1 cellular context compared by ENCODE assay signal in the genomic region with DNA sequence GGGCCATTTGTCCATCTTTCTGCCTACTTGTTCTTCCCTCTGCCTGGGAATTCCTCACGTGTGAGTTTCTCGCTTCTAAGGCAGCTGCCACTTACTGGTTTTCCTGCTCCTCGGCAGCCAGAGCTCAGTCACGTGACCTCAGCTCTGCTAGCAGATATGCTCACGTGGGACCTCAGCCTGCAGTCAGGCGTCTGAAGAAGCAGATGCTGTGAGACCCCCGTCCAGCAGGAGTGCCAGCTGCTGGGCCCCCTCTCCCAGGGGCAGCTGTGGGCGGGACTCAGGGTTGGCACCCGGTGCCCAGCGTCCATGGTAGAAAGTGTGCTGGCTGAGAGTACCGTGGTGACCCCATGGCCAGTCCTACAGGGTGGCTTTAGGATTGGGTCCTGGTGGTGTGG.
A peak's percentile ranks its signal among the peaks of the same experiment; 100 is the strongest.
TF ChIP-seq lines count a peak whose summit lies in the region.

No MANE protein-coding gene starts in this region.

TF ChIP-seq in K562, 482 proteins besides CTCF, POLR2A, EP300 and RAD21 (continued from another document and continues in another):
- TF ChIP-seq, protein P1, sequence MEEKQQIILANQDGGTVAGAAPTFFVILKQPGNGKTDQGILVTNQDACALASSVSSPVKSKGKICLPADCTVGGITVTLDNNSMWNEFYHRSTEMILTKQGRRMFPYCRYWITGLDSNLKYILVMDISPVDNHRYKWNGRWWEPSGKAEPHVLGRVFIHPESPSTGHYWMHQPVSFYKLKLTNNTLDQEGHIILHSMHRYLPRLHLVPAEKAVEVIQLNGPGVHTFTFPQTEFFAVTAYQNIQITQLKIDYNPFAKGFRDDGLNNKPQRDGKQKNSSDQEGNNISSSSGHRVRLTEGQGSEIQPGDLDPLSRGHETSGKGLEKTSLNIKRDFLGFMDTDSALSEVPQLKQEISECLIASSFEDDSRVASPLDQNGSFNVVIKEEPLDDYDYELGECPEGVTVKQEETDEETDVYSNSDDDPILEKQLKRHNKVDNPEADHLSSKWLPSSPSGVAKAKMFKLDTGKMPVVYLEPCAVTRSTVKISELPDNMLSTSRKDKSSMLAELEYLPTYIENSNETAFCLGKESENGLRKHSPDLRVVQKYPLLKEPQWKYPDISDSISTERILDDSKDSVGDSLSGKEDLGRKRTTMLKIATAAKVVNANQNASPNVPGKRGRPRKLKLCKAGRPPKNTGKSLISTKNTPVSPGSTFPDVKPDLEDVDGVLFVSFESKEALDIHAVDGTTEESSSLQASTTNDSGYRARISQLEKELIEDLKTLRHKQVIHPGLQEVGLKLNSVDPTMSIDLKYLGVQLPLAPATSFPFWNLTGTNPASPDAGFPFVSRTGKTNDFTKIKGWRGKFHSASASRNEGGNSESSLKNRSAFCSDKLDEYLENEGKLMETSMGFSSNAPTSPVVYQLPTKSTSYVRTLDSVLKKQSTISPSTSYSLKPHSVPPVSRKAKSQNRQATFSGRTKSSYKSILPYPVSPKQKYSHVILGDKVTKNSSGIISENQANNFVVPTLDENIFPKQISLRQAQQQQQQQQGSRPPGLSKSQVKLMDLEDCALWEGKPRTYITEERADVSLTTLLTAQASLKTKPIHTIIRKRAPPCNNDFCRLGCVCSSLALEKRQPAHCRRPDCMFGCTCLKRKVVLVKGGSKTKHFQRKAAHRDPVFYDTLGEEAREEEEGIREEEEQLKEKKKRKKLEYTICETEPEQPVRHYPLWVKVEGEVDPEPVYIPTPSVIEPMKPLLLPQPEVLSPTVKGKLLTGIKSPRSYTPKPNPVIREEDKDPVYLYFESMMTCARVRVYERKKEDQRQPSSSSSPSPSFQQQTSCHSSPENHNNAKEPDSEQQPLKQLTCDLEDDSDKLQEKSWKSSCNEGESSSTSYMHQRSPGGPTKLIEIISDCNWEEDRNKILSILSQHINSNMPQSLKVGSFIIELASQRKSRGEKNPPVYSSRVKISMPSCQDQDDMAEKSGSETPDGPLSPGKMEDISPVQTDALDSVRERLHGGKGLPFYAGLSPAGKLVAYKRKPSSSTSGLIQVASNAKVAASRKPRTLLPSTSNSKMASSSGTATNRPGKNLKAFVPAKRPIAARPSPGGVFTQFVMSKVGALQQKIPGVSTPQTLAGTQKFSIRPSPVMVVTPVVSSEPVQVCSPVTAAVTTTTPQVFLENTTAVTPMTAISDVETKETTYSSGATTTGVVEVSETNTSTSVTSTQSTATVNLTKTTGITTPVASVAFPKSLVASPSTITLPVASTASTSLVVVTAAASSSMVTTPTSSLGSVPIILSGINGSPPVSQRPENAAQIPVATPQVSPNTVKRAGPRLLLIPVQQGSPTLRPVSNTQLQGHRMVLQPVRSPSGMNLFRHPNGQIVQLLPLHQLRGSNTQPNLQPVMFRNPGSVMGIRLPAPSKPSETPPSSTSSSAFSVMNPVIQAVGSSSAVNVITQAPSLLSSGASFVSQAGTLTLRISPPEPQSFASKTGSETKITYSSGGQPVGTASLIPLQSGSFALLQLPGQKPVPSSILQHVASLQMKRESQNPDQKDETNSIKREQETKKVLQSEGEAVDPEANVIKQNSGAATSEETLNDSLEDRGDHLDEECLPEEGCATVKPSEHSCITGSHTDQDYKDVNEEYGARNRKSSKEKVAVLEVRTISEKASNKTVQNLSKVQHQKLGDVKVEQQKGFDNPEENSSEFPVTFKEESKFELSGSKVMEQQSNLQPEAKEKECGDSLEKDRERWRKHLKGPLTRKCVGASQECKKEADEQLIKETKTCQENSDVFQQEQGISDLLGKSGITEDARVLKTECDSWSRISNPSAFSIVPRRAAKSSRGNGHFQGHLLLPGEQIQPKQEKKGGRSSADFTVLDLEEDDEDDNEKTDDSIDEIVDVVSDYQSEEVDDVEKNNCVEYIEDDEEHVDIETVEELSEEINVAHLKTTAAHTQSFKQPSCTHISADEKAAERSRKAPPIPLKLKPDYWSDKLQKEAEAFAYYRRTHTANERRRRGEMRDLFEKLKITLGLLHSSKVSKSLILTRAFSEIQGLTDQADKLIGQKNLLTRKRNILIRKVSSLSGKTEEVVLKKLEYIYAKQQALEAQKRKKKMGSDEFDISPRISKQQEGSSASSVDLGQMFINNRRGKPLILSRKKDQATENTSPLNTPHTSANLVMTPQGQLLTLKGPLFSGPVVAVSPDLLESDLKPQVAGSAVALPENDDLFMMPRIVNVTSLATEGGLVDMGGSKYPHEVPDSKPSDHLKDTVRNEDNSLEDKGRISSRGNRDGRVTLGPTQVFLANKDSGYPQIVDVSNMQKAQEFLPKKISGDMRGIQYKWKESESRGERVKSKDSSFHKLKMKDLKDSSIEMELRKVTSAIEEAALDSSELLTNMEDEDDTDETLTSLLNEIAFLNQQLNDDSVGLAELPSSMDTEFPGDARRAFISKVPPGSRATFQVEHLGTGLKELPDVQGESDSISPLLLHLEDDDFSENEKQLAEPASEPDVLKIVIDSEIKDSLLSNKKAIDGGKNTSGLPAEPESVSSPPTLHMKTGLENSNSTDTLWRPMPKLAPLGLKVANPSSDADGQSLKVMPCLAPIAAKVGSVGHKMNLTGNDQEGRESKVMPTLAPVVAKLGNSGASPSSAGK (IDR thresholded peaks at IDR 0.05), result 0 out of 2 replicates have a peak, but pooled peaks have one; percentile 38
- TF ChIP-seq, protein P2, sequence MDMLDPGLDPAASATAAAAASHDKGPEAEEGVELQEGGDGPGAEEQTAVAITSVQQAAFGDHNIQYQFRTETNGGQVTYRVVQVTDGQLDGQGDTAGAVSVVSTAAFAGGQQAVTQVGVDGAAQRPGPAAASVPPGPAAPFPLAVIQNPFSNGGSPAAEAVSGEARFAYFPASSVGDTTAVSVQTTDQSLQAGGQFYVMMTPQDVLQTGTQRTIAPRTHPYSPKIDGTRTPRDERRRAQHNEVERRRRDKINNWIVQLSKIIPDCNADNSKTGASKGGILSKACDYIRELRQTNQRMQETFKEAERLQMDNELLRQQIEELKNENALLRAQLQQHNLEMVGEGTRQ (CRISPR knock-in tag; IDR thresholded peaks at IDR 0.05), result peak; percentile 92
- TF ChIP-seq L3MBTL2 (IDR thresholded peaks at IDR 0.05) (0 out of 2 replicates have a peak, but pooled peaks have one; percentile 20), BHLHE40 (IDR thresholded peaks at IDR 0.05; ENCODE audit: low read length) (peak; percentile 86), KLF10 (CRISPR knock-in tag; IDR thresholded peaks at IDR 0.05) (no peak), ZSCAN32 (CRISPR knock-in tag; IDR thresholded peaks at IDR 0.05) (no peak), ZNF239 (CRISPR knock-in tag; IDR thresholded peaks at IDR 0.05) (no peak), ZNF668 (CRISPR knock-in tag; IDR thresholded peaks at IDR 0.05) (no peak), SIN3A (IDR thresholded peaks at IDR 0.05; ENCODE audit: borderline replicate concordance in 2 of 2, control insufficient read depth in 1 of 2, low read depth in 2 of 2, low read length in 2 of 2) (no peak), MCM5 (IDR thresholded peaks at IDR 0.05; ENCODE audit: low read depth) (no peak), TRIM24 (IDR thresholded peaks at IDR 0.05) (no peak), SIX5 (IDR thresholded peaks at IDR 0.05; ENCODE audit: borderline replicate concordance in 1 of 2, insufficient read depth in 1 of 2, low read depth in 1 of 2, low read length in 2 of 2) (no peak), SRSF1 (IDR thresholded peaks at IDR 0.05; ENCODE audit: low read depth, low read length) (no peak), SAFB (IDR thresholded peaks at IDR 0.05; ENCODE audit: borderline replicate concordance, low read depth, low read length) (no peak), CBFA2T2 (conservative IDR thresholded peaks at IDR 0.05) (peak; percentile 85), RNF2 (IDR thresholded peaks at IDR 0.05) (no peak), RFX1 (IDR thresholded peaks at IDR 0.05) (no peak), PTRF (tag; IDR thresholded peaks at IDR 0.05) (no peak)
- TF ChIP-seq, protein P3, sequence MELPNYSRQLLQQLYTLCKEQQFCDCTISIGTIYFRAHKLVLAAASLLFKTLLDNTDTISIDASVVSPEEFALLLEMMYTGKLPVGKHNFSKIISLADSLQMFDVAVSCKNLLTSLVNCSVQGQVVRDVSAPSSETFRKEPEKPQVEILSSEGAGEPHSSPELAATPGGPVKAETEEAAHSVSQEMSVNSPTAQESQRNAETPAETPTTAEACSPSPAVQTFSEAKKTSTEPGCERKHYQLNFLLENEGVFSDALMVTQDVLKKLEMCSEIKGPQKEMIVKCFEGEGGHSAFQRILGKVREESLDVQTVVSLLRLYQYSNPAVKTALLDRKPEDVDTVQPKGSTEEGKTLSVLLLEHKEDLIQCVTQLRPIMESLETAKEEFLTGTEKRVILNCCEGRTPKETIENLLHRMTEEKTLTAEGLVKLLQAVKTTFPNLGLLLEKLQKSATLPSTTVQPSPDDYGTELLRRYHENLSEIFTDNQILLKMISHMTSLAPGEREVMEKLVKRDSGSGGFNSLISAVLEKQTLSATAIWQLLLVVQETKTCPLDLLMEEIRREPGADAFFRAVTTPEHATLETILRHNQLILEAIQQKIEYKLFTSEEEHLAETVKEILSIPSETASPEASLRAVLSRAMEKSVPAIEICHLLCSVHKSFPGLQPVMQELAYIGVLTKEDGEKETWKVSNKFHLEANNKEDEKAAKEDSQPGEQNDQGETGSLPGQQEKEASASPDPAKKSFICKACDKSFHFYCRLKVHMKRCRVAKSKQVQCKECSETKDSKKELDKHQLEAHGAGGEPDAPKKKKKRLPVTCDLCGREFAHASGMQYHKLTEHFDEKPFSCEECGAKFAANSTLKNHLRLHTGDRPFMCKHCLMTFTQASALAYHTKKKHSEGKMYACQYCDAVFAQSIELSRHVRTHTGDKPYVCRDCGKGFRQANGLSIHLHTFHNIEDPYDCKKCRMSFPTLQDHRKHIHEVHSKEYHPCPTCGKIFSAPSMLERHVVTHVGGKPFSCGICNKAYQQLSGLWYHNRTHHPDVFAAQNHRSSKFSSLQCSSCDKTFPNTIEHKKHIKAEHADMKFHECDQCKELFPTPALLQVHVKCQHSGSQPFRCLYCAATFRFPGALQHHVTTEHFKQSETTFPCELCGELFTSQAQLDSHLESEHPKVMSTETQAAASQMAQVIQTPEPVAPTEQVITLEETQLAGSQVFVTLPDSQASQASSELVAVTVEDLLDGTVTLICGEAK (IDR thresholded peaks at IDR 0.05), result no peak
- TF ChIP-seq, protein P3 (CRISPR knock-in tag; IDR thresholded peaks at IDR 0.05), result no peak
- TF ChIP-seq, protein P4, sequence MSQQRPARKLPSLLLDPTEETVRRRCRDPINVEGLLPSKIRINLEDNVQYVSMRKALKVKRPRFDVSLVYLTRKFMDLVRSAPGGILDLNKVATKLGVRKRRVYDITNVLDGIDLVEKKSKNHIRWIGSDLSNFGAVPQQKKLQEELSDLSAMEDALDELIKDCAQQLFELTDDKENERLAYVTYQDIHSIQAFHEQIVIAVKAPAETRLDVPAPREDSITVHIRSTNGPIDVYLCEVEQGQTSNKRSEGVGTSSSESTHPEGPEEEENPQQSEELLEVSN (IDR thresholded peaks at IDR 0.05; ENCODE audit: borderline replicate concordance in 1 of 2, extremely low read depth in 1 of 2, insufficient read depth in 1 of 2, insufficient read length in 1 of 2, low read depth in 1 of 2, low read length in 1 of 2, poor library complexity in 1 of 2, severe bottlenecking in 1 of 2), result peak in 1 of 2 experiments; percentile 12
- TF ChIP-seq, protein P5, sequence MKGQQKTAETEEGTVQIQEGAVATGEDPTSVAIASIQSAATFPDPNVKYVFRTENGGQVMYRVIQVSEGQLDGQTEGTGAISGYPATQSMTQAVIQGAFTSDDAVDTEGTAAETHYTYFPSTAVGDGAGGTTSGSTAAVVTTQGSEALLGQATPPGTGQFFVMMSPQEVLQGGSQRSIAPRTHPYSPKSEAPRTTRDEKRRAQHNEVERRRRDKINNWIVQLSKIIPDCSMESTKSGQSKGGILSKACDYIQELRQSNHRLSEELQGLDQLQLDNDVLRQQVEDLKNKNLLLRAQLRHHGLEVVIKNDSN (CRISPR knock-in tag; IDR thresholded peaks at IDR 0.05), result peak; percentile 87
